1 cellular context compared by ENCODE assay signal in the genomic region with DNA sequence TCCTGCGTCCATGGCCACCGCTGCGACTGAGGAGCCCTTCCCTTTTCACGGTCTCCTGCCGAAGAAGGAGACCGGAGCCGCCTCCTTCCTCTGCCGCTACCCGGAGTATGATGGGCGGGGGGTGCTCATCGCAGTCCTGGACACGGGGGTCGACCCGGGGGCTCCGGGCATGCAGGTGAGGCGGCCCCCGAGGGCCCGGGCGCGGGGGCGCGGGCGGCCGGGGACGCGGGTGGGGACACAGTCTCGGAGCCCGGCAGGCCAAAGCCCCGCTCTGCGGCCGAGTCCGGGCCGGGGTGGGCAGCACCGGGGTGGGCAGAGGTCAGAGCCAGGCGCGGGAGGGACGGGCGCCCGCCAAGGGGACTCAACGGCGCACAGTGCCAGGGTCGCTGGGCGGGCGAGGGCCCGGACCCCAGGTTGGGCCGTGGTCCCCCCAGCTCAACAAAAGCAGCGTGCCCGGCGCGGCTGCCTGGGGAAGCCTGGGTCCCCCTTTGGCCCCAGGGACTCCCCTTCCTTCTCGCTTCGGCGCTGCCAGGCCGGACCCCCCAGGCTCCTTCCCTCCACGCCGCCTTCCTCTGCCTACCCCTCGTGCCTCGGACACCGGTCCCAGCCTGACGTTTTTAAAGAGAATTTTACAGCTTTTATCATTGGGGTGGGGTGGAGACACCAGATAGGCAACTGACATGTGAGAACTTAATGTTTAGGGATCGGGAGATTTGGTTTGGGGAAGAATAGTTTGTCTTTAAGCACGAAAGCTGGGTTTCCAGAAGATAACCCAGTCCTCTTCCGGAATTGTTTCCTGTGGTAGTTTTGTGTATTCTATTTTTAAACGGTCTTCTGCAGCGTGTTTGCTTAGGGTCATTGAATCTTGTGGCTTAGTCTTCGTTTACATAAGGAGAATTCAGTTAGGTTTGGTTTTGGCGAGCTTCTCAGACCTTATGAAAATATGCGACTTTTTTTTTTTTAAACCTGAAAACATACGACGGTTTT.
TF ChIP-seq lines count a peak whose summit lies in the region.

No MANE protein-coding gene starts in this region.

TF ChIP-seq in HepG2, 621 proteins besides CTCF, POLR2A, EP300 and RAD21 (continued from another document and continues in another):
- TF ChIP-seq, protein P1, sequence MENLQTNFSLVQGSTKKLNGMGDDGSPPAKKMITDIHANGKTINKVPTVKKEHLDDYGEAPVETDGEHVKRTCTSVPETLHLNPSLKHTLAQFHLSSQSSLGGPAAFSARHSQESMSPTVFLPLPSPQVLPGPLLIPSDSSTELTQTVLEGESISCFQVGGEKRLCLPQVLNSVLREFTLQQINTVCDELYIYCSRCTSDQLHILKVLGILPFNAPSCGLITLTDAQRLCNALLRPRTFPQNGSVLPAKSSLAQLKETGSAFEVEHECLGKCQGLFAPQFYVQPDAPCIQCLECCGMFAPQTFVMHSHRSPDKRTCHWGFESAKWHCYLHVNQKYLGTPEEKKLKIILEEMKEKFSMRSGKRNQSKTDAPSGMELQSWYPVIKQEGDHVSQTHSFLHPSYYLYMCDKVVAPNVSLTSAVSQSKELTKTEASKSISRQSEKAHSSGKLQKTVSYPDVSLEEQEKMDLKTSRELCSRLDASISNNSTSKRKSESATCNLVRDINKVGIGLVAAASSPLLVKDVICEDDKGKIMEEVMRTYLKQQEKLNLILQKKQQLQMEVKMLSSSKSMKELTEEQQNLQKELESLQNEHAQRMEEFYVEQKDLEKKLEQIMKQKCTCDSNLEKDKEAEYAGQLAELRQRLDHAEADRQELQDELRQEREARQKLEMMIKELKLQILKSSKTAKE (CRISPR knock-in tag; IDR thresholded peaks at IDR 0.05; ENCODE audit: borderline replicate concordance) = peak; percentile 8; the same call in 1 of the 2 replicates
- no peak for TF ChIP-seq ZNF563 (CRISPR knock-in tag; IDR thresholded peaks at IDR 0.05)
- TF ChIP-seq, protein P2, sequence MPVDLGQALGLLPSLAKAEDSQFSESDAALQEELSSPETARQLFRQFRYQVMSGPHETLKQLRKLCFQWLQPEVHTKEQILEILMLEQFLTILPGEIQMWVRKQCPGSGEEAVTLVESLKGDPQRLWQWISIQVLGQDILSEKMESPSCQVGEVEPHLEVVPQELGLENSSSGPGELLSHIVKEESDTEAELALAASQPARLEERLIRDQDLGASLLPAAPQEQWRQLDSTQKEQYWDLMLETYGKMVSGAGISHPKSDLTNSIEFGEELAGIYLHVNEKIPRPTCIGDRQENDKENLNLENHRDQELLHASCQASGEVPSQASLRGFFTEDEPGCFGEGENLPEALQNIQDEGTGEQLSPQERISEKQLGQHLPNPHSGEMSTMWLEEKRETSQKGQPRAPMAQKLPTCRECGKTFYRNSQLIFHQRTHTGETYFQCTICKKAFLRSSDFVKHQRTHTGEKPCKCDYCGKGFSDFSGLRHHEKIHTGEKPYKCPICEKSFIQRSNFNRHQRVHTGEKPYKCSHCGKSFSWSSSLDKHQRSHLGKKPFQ (CRISPR knock-in tag; IDR thresholded peaks at IDR 0.05; ENCODE audit: insufficient replicate concordance) = peak; percentile 30
- peak; percentile 15; the same call in 1 of the 2 replicates for TF ChIP-seq POGZ (CRISPR knock-in tag; IDR thresholded peaks at IDR 0.05)
- TF ChIP-seq ZSCAN31 (CRISPR knock-in tag; IDR thresholded peaks at IDR 0.05; ENCODE audit: low read depth) = 0 out of 2 replicates have a peak, but pooled peaks have one; percentile 23
- 0 out of 2 replicates have a peak, but pooled peaks have one; percentile 15 for TF ChIP-seq ZNF451 (CRISPR knock-in tag; IDR thresholded peaks at IDR 0.05)
- peak; percentile 58; the same call in 1 of the 2 replicates for TF ChIP-seq ZNF33B (CRISPR knock-in tag; IDR thresholded peaks at IDR 0.05)
- TF ChIP-seq SPEN (CRISPR knock-in tag; IDR thresholded peaks at IDR 0.05; ENCODE audit: low read depth) = peak; percentile 17; the same call in 1 of the 2 replicates
- TF ChIP-seq, protein P3, sequence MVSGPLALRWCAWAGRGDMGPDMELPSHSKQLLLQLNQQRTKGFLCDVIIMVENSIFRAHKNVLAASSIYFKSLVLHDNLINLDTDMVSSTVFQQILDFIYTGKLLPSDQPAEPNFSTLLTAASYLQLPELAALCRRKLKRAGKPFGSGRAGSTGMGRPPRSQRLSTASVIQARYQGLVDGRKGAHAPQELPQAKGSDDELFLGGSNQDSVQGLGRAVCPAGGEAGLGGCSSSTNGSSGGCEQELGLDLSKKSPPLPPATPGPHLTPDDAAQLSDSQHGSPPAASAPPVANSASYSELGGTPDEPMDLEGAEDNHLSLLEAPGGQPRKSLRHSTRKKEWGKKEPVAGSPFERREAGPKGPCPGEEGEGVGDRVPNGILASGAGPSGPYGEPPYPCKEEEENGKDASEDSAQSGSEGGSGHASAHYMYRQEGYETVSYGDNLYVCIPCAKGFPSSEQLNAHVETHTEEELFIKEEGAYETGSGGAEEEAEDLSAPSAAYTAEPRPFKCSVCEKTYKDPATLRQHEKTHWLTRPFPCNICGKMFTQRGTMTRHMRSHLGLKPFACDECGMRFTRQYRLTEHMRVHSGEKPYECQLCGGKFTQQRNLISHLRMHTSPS (CRISPR knock-in tag; IDR thresholded peaks at IDR 0.05; ENCODE audit: low read depth) = peak; percentile 22; the same call in 1 of the 2 replicates
- no peak for TF ChIP-seq ZNF562 (CRISPR knock-in tag; IDR thresholded peaks at IDR 0.05; ENCODE audit: borderline replicate concordance)
- peak; percentile 23; the same call in 1 of the 2 replicates for TF ChIP-seq KLF12 (CRISPR knock-in tag; IDR thresholded peaks at IDR 0.05; ENCODE audit: borderline replicate concordance)
- TF ChIP-seq MTF2 (CRISPR knock-in tag; IDR thresholded peaks at IDR 0.05; ENCODE audit: borderline replicate concordance) = no peak
- TF ChIP-seq MAZ (IDR thresholded peaks at IDR 0.05; ENCODE audit: borderline replicate concordance, low read depth, low read length) = no peak
- TF ChIP-seq MAZ (CRISPR knock-in tag; IDR thresholded peaks at IDR 0.05; ENCODE audit: low read depth) = peak; percentile 7; the same call in 1 of the 2 replicates
- no peak for TF ChIP-seq FOXA1 (IDR thresholded peaks at IDR 0.05)
- TF ChIP-seq FOXA1 (CRISPR knock-in tag; IDR thresholded peaks at IDR 0.05) = peak; percentile 41; the same call in 1 of the 2 replicates
- no peak for TF ChIP-seq ZNF17 (CRISPR knock-in tag; IDR thresholded peaks at IDR 0.05)
- TF ChIP-seq SMAD9 (CRISPR knock-in tag; IDR thresholded peaks at IDR 0.05) = 0 out of 2 replicates have a peak, but pooled peaks have one; percentile 51
- TF ChIP-seq FOXK2 (IDR thresholded peaks at IDR 0.05) = no peak
- TF ChIP-seq, protein P4, sequence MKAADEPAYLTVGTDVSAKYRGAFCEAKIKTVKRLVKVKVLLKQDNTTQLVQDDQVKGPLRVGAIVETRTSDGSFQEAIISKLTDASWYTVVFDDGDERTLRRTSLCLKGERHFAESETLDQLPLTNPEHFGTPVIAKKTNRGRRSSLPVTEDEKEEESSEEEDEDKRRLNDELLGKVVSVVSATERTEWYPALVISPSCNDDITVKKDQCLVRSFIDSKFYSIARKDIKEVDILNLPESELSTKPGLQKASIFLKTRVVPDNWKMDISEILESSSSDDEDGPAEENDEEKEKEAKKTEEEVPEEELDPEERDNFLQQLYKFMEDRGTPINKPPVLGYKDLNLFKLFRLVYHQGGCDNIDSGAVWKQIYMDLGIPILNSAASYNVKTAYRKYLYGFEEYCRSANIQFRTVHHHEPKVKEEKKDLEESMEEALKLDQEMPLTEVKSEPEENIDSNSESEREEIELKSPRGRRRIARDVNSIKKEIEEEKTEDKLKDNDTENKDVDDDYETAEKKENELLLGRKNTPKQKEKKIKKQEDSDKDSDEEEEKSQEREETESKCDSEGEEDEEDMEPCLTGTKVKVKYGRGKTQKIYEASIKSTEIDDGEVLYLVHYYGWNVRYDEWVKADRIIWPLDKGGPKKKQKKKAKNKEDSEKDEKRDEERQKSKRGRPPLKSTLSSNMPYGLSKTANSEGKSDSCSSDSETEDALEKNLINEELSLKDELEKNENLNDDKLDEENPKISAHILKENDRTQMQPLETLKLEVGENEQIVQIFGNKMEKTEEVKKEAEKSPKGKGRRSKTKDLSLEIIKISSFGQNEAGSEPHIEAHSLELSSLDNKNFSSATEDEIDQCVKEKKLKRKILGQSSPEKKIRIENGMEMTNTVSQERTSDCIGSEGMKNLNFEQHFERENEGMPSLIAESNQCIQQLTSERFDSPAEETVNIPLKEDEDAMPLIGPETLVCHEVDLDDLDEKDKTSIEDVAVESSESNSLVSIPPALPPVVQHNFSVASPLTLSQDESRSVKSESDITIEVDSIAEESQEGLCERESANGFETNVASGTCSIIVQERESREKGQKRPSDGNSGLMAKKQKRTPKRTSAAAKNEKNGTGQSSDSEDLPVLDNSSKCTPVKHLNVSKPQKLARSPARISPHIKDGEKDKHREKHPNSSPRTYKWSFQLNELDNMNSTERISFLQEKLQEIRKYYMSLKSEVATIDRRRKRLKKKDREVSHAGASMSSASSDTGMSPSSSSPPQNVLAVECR (CRISPR knock-in tag; IDR thresholded peaks at IDR 0.05; ENCODE audit: borderline replicate concordance) = peak; percentile 7; the same call in 1 of the 2 replicates
- no peak for TF ChIP-seq TCF12 (IDR thresholded peaks at IDR 0.05)
- TF ChIP-seq TCF12 (CRISPR knock-in tag; IDR thresholded peaks at IDR 0.05) = no peak
- TF ChIP-seq ZFY (CRISPR knock-in tag; IDR thresholded peaks at IDR 0.05) = no peak; the same call in none of the 2 replicates
- TF ChIP-seq ARNT2 (CRISPR knock-in tag; IDR thresholded peaks at IDR 0.05; ENCODE audit: low read depth) = peak; percentile 46; the same call in 1 of the 2 replicates
- no peak for TF ChIP-seq ZNF724P (CRISPR knock-in tag; IDR thresholded peaks at IDR 0.05; ENCODE audit: borderline replicate concordance)
- 0 out of 2 replicates have a peak, but pooled peaks have one; percentile 66 for TF ChIP-seq TSC22D2 (CRISPR knock-in tag; IDR thresholded peaks at IDR 0.05; ENCODE audit: borderline replicate concordance)
- TF ChIP-seq TOPORS (CRISPR knock-in tag; IDR thresholded peaks at IDR 0.05) = no peak
- no peak for TF ChIP-seq AGO1 (IDR thresholded peaks at IDR 0.05; ENCODE audit: low read depth, low read length, poor library complexity, severe bottlenecking)
- peak; percentile 53 for TF ChIP-seq RBFOX2 (IDR thresholded peaks at IDR 0.05; ENCODE audit: low read depth, low read length)
- no peak for TF ChIP-seq MEIS2 (CRISPR knock-in tag; IDR thresholded peaks at IDR 0.05)
- TF ChIP-seq NFYC (CRISPR knock-in tag; IDR thresholded peaks at IDR 0.05) = no peak
- TF ChIP-seq ZNF564 (CRISPR knock-in tag; IDR thresholded peaks at IDR 0.05) = 0 out of 2 replicates have a peak, but pooled peaks have one; percentile 69
- peak; percentile 28; the same call in 1 of the 2 replicates for TF ChIP-seq ZNF772 (CRISPR knock-in tag; IDR thresholded peaks at IDR 0.05)
- TF ChIP-seq, protein P5, sequence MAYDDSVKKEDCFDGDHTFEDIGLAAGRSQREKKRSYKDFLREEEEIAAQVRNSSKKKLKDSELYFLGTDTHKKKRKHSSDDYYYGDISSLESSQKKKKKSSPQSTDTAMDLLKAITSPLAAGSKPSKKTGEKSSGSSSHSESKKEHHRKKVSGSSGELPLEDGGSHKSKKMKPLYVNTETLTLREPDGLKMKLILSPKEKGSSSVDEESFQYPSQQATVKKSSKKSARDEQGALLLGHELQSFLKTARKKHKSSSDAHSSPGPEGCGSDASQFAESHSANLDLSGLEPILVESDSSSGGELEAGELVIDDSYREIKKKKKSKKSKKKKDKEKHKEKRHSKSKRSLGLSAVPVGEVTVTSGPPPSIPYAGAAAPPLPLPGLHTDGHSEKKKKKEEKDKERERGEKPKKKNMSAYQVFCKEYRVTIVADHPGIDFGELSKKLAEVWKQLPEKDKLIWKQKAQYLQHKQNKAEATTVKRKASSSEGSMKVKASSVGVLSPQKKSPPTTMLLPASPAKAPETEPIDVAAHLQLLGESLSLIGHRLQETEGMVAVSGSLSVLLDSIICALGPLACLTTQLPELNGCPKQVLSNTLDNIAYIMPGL (CRISPR knock-in tag; IDR thresholded peaks at IDR 0.05; ENCODE audit: borderline replicate concordance in 1 of 2, low read depth in 1 of 2) = 0 out of 4 replicates have a peak, but pooled peaks of 1 of the 2 experiments have one; percentile 19
- TF ChIP-seq, protein P6, sequence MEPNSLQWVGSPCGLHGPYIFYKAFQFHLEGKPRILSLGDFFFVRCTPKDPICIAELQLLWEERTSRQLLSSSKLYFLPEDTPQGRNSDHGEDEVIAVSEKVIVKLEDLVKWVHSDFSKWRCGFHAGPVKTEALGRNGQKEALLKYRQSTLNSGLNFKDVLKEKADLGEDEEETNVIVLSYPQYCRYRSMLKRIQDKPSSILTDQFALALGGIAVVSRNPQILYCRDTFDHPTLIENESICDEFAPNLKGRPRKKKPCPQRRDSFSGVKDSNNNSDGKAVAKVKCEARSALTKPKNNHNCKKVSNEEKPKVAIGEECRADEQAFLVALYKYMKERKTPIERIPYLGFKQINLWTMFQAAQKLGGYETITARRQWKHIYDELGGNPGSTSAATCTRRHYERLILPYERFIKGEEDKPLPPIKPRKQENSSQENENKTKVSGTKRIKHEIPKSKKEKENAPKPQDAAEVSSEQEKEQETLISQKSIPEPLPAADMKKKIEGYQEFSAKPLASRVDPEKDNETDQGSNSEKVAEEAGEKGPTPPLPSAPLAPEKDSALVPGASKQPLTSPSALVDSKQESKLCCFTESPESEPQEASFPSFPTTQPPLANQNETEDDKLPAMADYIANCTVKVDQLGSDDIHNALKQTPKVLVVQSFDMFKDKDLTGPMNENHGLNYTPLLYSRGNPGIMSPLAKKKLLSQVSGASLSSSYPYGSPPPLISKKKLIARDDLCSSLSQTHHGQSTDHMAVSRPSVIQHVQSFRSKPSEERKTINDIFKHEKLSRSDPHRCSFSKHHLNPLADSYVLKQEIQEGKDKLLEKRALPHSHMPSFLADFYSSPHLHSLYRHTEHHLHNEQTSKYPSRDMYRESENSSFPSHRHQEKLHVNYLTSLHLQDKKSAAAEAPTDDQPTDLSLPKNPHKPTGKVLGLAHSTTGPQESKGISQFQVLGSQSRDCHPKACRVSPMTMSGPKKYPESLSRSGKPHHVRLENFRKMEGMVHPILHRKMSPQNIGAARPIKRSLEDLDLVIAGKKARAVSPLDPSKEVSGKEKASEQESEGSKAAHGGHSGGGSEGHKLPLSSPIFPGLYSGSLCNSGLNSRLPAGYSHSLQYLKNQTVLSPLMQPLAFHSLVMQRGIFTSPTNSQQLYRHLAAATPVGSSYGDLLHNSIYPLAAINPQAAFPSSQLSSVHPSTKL (CRISPR knock-in tag; IDR thresholded peaks at IDR 0.05) = 0 out of 2 replicates have a peak, but pooled peaks have one; percentile 7
- TF ChIP-seq KLF16 (CRISPR knock-in tag; IDR thresholded peaks at IDR 0.05) = 0 out of 4 replicates have a peak, but pooled peaks of 1 of the 2 experiments have one; percentile 23
- TF ChIP-seq, protein P7, sequence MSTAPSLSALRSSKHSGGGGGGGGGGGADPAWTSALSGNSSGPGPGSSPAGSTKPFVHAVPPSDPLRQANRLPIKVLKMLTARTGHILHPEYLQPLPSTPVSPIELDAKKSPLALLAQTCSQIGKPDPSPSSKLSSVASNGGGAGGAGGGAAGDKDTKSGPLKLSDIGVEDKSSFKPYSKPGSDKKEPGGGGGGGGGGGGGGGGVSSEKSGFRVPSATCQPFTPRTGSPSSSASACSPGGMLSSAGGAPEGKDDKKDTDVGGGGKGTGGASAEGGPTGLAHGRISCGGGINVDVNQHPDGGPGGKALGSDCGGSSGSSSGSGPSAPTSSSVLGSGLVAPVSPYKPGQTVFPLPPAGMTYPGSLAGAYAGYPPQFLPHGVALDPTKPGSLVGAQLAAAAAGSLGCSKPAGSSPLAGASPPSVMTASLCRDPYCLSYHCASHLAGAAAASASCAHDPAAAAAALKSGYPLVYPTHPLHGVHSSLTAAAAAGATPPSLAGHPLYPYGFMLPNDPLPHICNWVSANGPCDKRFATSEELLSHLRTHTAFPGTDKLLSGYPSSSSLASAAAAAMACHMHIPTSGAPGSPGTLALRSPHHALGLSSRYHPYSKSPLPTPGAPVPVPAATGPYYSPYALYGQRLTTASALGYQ (CRISPR knock-in tag; IDR thresholded peaks at IDR 0.05) = peak; percentile 17; the same call in 1 of the 2 replicates
- TF ChIP-seq WIZ (CRISPR knock-in tag; IDR thresholded peaks at IDR 0.05) = no peak
- no peak for TF ChIP-seq FOXC1 (CRISPR knock-in tag; IDR thresholded peaks at IDR 0.05; ENCODE audit: borderline replicate concordance)
